Comparison of ENCODE assay signal across 35 cellular contexts in the genomic region with DNA sequence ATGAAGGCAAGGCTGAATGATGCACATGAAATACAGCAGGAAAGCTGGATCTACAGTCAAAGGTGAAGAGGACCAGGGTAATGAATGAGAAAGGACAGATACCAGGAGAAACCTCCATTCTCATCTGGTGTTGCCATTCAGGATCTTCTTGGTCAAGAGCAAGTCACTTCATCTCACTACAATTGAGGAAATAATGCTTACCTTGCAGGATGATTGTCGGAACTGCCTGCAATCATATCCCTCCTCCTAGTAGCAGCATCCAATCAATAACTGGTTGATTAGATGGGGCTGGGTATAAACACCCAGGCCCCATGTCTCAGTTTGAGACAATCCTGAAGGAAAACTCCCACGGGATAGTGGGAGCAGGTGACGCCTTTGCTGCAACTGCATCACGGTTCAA.
"Had no signal": no experiment of that assay in that cellular context is flagged by ENCODE, and none has a peak within 500 bp of the region (broad histone marks: within the 10 kb centered on the region; RNA-seq: fewer than 3 reads in every experiment).

No MANE protein-coding gene starts in this region.

- H3K4me3 ChIP-seq: MG63 had no signal

- H3K27me3 ChIP-seq: MG63 had no signal

- H3K36me3 ChIP-seq: MG63 had no signal

- H3K9me3 ChIP-seq: MG63 had no signal

- DNase-seq: Kasumi-1, MG63, MM.1S, MV-4-11, NCI-H1048, NCI-H1092, NCI-H1092 treated with DMSO at 0.1 percent for 48 hours, NCI-H1105, NCI-H1105 treated with DMSO at 0.1 percent for 48 hours, NCI-H1417, NCI-H1417 treated with DMSO at 0.1 percent for 48 hours, NCI-H1436, NCI-H1436 treated with DMSO at 0.1 percent for 48 hours, NCI-H146, NCI-H1694, NCI-H1694 treated with DMSO at 0.1 percent for 48 hours, NCI-H187, NCI-H187 treated with DMSO at 0.1 percent for 48 hours, NCI-H1930, NCI-H2029, NCI-H2029 treated with DMSO at 0.1 percent for 48 hours, NCI-H2081, NCI-H2081 treated with DMSO at 0.1 percent for 48 hours, NCI-H2107, NCI-H2171, NCI-H2171 treated with DMSO at 0.1 percent for 48 hours, NCI-H2227 treated with DMSO at 0.1 percent for 48 hours, NCI-H226, NCI-H345, NCI-H446, NCI-H446 treated with DMSO at 0.1 percent for 48 hours, NCI-H510A, NCI-H510A treated with DMSO at 0.1 percent for 48 hours, NCI-H524, NCI-H524 treated with DMSO at 0.1 percent for 48 hours had no signal
